Comparison of ENCODE assay signal across 21 cellular contexts in the genomic region with DNA sequence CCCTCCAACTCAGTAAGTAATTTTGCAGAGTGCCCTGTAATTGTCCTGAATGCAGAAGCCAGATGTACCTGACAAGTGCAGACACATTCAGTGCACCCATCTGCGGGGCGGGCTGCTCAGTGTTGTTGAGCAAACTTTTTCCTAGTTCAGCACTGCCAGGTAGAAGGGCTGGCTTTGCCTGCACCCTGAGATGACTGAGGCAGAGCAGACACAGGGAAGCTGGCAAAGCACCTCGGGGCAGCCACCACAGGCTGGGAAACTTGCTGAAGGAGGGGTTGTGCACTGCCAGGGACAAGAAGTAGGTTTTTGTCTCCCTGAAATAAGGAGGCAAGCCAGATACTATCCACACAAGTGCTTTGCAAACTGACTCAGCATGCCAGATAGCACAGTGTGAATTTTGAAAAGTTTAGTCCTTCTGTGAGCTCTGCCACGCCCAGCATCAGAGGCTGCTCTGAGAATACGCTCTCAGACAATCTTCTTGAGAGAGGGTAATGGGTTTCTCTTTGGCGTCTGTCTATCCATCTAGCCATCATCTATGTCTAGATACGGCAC.
A peak's percentile ranks its signal among the peaks of the same experiment; 100 is the strongest.
DNase-seq lines count a peak whose midpoint lies in the region; ATAC-seq and TF ChIP-seq lines count a peak whose summit lies in the region.
"Had no signal": no experiment of that assay in that cellular context is flagged by ENCODE, and none has a peak within 500 bp of the region (broad histone marks: within the 10 kb centered on the region; RNA-seq: fewer than 3 reads in every experiment).

No MANE protein-coding gene starts in this region.

- no peak overlapping the region for H3K56ac ChIP-seq in mesendoderm (ENCODE audit: low read length)

- H3K9me3 ChIP-seq in transverse colon = no peaks in the 10 kb centered on the region
- H3K9me3 ChIP-seq: adrenal gland, BE2C, HAP-1 had no signal

- DNase-seq in NCI-H1417 (lab: John Stamatoyannopoulos, UW) (peak; percentile 5 to 56 (median 6)), NCI-H1417 treated with DMSO at 0.1 percent for 48 hours (lab: John Stamatoyannopoulos, UW) (no peak), RWPE1 (ENCODE audit: low spot score) (no peak), lower leg skin (ENCODE audit: low spot score in 2 of 2) (peak; percentile 34 to 80), transverse colon (no peak), mesendoderm (no peak)
- DNase-seq: 8988T; activated CD4-positive, alpha-beta T cell treated with anti-CD3 and anti-CD28 coated beads, Interleukin-2, amount 50 U/mL, for 4 hours; activated effector memory CD4-positive, alpha-beta T cell treated with anti-CD3 and anti-CD28 coated beads, Interleukin-2, amount 50 U/mL, for 16 hours; BE2C; dorsolateral prefrontal cortex; NCI-H1694; NCI-H226; Right ventricle myocardium superior; stimulated activated naive B cell treated with anti-CD40 and anti-IgM and Interleukin-4, amounts not matched to agents 10 μg/mL and 1 μg/mL and 100 μg/mL, for 72 hours; T-helper 1 cell had no signal

- no peak overlapping the region for H4K8ac ChIP-seq in mesendoderm (ENCODE audit: low read depth, low read length)

- ATAC-seq in HG03432 (IDR thresholded peaks at IDR 0.05; ENCODE audit: unreplicated experiment) (no peak), GM21367 (IDR thresholded peaks at IDR 0.05; ENCODE audit: unreplicated experiment) (no peak)
- ATAC-seq: sciatic nerve; stimulated activated naive B cell treated with anti-CD40 and anti-IgM and Interleukin-4, amounts not matched to agents 10 μg/mL and 1 μg/mL and 100 μg/mL, for 72 hours had no signal

- TF ChIP-seq CTCF in RWPE1 (conservative IDR thresholded peaks at IDR 0.05; ENCODE audit: low read depth) (no peak), lower leg skin (IDR thresholded peaks at IDR 0.05) (no peak), transverse colon (IDR thresholded peaks at IDR 0.05) (no peak)

- no peak overlapping the region for H3K4ac ChIP-seq in mesendoderm (ENCODE audit: low read depth, low read length)

- H2BK15ac ChIP-seq in mesendoderm (replicated peaks; ENCODE audit: low read depth) = no peak overlapping the region

- H3K4me1 ChIP-seq in transverse colon (peaks cover 16 to 67% (median 56%) of the 10 kb centered on the region in 4 donors), mesendoderm (ENCODE audit: control insufficient read depth, low read depth, low read length) (no peaks in the 10 kb centered on the region)
- H3K4me1 ChIP-seq: adrenal gland, BE2C, HAP-1 had no signal

- in situ Hi-C loops in transverse colon (cut with MboI; ENCODE audit: low pct_ligation_motif_present in 1 of 4, low pct_unique_long_range_greater_than_20kb in 1 of 4, low sequenced_read_pairs in 3 of 4) = no loop called here

- TF ChIP-seq EP300 in transverse colon (IDR thresholded peaks at IDR 0.05; ENCODE audit: low read depth) = no peak

- no peak overlapping the region for H4K5ac ChIP-seq in mesendoderm (ENCODE audit: low read length)

- H3K4me3 ChIP-seq in lower leg skin (ENCODE audit: low read depth, poor library complexity, severe bottlenecking) = no peak overlapping the region
- no peak overlapping the region for H3K4me3 ChIP-seq in transverse colon
- no peak overlapping the region for H3K4me3 ChIP-seq in mesendoderm (ENCODE audit: low read length)
- H3K4me3 ChIP-seq: adrenal gland, dorsolateral prefrontal cortex, HAP-1 had no signal

- no peak overlapping the region for H2BK120ac ChIP-seq in mesendoderm (ENCODE audit: low read depth, low read length)

- 50 to 57% methylated on average over 7 of the region's 7 CpGs for WGBS in lower leg skin, 2 donors
- WGBS in transverse colon (ENCODE audit: low coverage in 1 of 2), 2 donors = 73 to 74% methylated on average over 4 to 7 of the region's 7 CpGs
- WGBS in mesendoderm (ENCODE audit: extremely low coverage, insufficient coverage, low lambda C conversion rate) = no CpG with 5 or more reads among the region's 7 CpGs

- CTCF ChIA-PET in RWPE1 (lab: Yijun Ruan, JAX) = interaction anchor here (0.6 to 0.8 kb wide), 2 partner anchors 10 to 46 kb away, joined by 3 read pairs; no protein-coding TSS in a partner anchor

- no peak overlapping the region for H3K18ac ChIP-seq in mesendoderm (ENCODE audit: low read length)

- H3K79me1 ChIP-seq in mesendoderm (ENCODE audit: low read length) = no peaks in the 10 kb centered on the region

- H3K9ac ChIP-seq in mesendoderm (ENCODE audit: low read length) = no peak overlapping the region

- TF ChIP-seq POLR2A in lower leg skin (IDR thresholded peaks at IDR 0.05) (no peak), transverse colon (IDR thresholded peaks at IDR 0.05) (no peak)

- H2AK5ac ChIP-seq in mesendoderm (ENCODE audit: low read length) = no peak overlapping the region

- H3K27me3 ChIP-seq in transverse colon = no peaks in the 10 kb centered on the region
- no peaks in the 10 kb centered on the region for H3K27me3 ChIP-seq in mesendoderm (ENCODE audit: insufficient read depth, low read length, poor library complexity)
- H3K27me3 ChIP-seq: adrenal gland, BE2C had no signal

- POLR2A ChIA-PET in RWPE1 (lab: Yijun Ruan, JAX; ENCODE audit: low non-redundant PET) = no interaction called here

- H3K4me2 ChIP-seq in mesendoderm (ENCODE audit: low read length) = no peak overlapping the region

- H3K79me2 ChIP-seq in mesendoderm (ENCODE audit: control insufficient read depth, insufficient read depth, low read length) = no peaks in the 10 kb centered on the region

- intact Hi-C loops in lower leg skin (cut with DNase I; ENCODE audit: low total_unique reads) = no loop called here
- intact Hi-C loops in transverse colon (cut with DNase I; ENCODE audit: low total_unique reads) = no loop called here

- no peak overlapping the region for H3K23ac ChIP-seq in mesendoderm (ENCODE audit: low read length)

- no peak overlapping the region for H2BK5ac ChIP-seq in mesendoderm (ENCODE audit: low read length)

- H3K36me3 ChIP-seq in transverse colon = no peaks in the 10 kb centered on the region
- H3K36me3 ChIP-seq in mesendoderm (ENCODE audit: control insufficient read depth, insufficient read depth, low read length) = no peaks in the 10 kb centered on the region
- H3K36me3 ChIP-seq: adrenal gland, BE2C, HAP-1 had no signal

- H3K27ac ChIP-seq in RWPE1 (peak overlapping the region; percentile 83), transverse colon (peak overlapping the region; percentile 82 to 87 (median 84)), mesendoderm (ENCODE audit: low read depth, low read length) (no peak overlapping the region)
- H3K27ac ChIP-seq: adrenal gland, dorsolateral prefrontal cortex had no signal

Comparison
In these comparisons a context has a peak if more than half of its experiments do, and no peak if none do; other contexts are left out.
1. DNase-seq: peak in NCI-H1417 (3 of 3) and lower leg skin (2 of 2); none in NCI-H1417 treated with DMSO at 0.1 percent for 48 hours (single experiment), RWPE1 (single experiment), transverse colon (single experiment) and mesendoderm (single experiment).